ENCODE assay signal across 35 cellular contexts in the genomic region with DNA sequence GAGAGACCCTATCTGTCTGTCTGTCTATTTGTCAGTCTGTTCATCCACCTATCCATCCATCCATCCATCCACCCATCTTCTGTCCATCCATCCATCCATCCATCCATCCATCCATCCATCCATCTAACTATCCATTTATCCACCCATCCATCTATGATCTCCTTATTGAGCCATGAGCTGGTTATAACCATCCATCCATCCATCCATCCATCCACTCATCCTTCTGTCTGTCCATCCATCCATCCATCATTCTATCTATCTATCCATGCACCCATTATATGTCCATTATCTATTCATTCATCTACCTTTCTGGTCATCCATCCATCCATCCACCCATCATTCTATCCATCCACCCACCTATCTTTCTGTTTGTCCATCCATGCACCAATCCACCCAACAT. TPM values are rescaled to one million over a fixed set of nuclear protein-coding genes. Genes with fewer than 3 reads are reported as not detected.
"Had no signal": no experiment of that assay in that cellular context is flagged by ENCODE, and none has a peak within 500 bp of the region (broad histone marks: within the 10 kb centered on the region; RNA-seq: fewer than 3 reads in every experiment).

No MANE protein-coding gene starts in this region.

- H3K36me3 ChIP-seq: cardiac muscle cell, colonic mucosa, esophagus squamous epithelium, gastrocnemius medialis, heart right ventricle, WERI-Rb-1 had no signal

- DNase-seq: activated B cell treated with CpG ODN at 0.5 μM for 24 hours; activated CD4-positive, alpha-beta T cell treated with anti-CD3 and anti-CD28 coated beads for 48 hours; activated CD4-positive, alpha-beta T cell treated with anti-CD3 and anti-CD28 coated beads, Interleukin-2, amount 50 U/mL, for 1 hour; activated CD4-positive, alpha-beta T cell treated with anti-CD3 and anti-CD28 coated beads, Interleukin-2, amount 50 U/mL, for 48 hours; activated CD8-positive, alpha-beta memory T cell treated with anti-CD3 and anti-CD28 coated beads for 24 hours; activated CD8-positive, alpha-beta T cell treated with anti-CD3 and anti-CD28 coated beads for 36 hours; activated effector memory CD4-positive, alpha-beta T cell treated with Interleukin-2 at 50 U/mL for 16 hours; activated gamma-delta T cell treated with Interleukin-2 at 50 U/mL for 16 hours; activated naive CD4-positive, alpha-beta T cell treated with anti-CD3 and anti-CD28 coated beads, Interleukin-2, amount 50 U/mL, for 16 hours; activated naive CD4-positive, alpha-beta T cell treated with Interleukin-2 at 50 U/mL for 16 hours; activated T-cell treated with anti-CD3 and anti-CD28 coated beads, Interleukin-2, amount 50 U/mL, for 4 hours; amniotic stem cell; anterior cingulate cortex; central memory CD4-positive, alpha-beta T cell; cerebellar nuclear complex; colonic mucosa; effector CD8-positive, alpha-beta T cell; endodermal cell; esophagus squamous epithelium; gastrocnemius medialis; heart right ventricle; T-helper 1 cell; T-helper 17 cell; T1000; WERI-Rb-1 had no signal

- H3K4me1 ChIP-seq: colonic mucosa, esophagus squamous epithelium, gastrocnemius medialis had no signal

- H3K4me3 ChIP-seq: cardiac muscle cell, colonic mucosa, esophagus squamous epithelium, gastrocnemius medialis, heart right ventricle, hepatocyte had no signal

- H3K4me3 Mint-ChIP-seq: activated B cell treated with CpG ODN at 0.5 μM for 24 hours; activated CD8-positive, alpha-beta T cell treated with anti-CD3 and anti-CD28 coated beads for 36 hours; activated naive CD8-positive, alpha-beta T cell; activated T-cell treated with anti-CD3 and anti-CD28 coated beads, Interleukin-2, amount 50 U/mL, for 4 hours; activated T-helper 17 cell treated with anti-CD3 and anti-CD28 coated beads, Interleukin-2, amount 50 U/mL, for 72 hours; endodermal cell; T-helper 17 cell; T-helper 2 cell treated with Interferon-gamma antibody and Interleukin-4, amounts not matched to agents 5 μg/mL and 100 μg/mL, for 36 hours had no signal

- H3K36me3 Mint-ChIP-seq: activated naive CD8-positive, alpha-beta T cell had no signal

- H2AFZ ChIP-seq: hepatocyte had no signal

- H3K9me3 ChIP-seq: colonic mucosa, esophagus squamous epithelium, gastrocnemius medialis had no signal

- H3K27me3 ChIP-seq: colonic mucosa, gastrocnemius medialis, hepatocyte had no signal

- FAIRE-seq: astrocyte had no signal

- H3K4me1 Mint-ChIP-seq: activated T-helper 17 cell treated with anti-CD3 and anti-CD28 coated beads, Interleukin-2, amount 50 U/mL, for 72 hours; endodermal cell; T-helper 17 cell had no signal

- H3K27ac ChIP-seq: cardiac muscle cell, colonic mucosa, esophagus squamous epithelium, gastrocnemius medialis, heart right ventricle, hepatocyte, WERI-Rb-1 had no signal

- H3K79me2 ChIP-seq: hepatocyte had no signal

- H3K9me3 Mint-ChIP-seq: activated T-cell treated with anti-CD3 and anti-CD28 coated beads, Interleukin-2, amount 50 U/mL, for 4 hours; activated T-helper 17 cell treated with anti-CD3 and anti-CD28 coated beads, Interleukin-2, amount 50 U/mL, for 72 hours; endodermal cell had no signal

- H3K27ac Mint-ChIP-seq: activated B cell treated with CpG ODN at 0.5 μM for 24 hours; activated CD8-positive, alpha-beta T cell treated with anti-CD3 and anti-CD28 coated beads for 36 hours; activated naive CD8-positive, alpha-beta T cell; activated T-helper 17 cell treated with anti-CD3 and anti-CD28 coated beads, Interleukin-2, amount 50 U/mL, for 72 hours; endodermal cell; T-helper 17 cell; T-helper 2 cell treated with Interferon-gamma antibody and Interleukin-4, amounts not matched to agents 5 μg/mL and 100 μg/mL, for 36 hours had no signal

- H3K4me2 ChIP-seq: hepatocyte had no signal

RNA-seq across cellular contexts. Expression of a gene that starts 44.6 kb away (rescaled TPM):
- total RNA-seq: activated CD8-positive, alpha-beta T cell treated with anti-CD3 and anti-CD28 coated beads for 36 hours; activated T-cell treated with anti-CD3 and anti-CD28 coated beads, Interleukin-2, amount 50 U/mL, for 4 hours; activated T-helper 17 cell treated with anti-CD3 and anti-CD28 coated beads, Interleukin-2, amount 50 U/mL, for 72 hours; astrocyte; dermis microvascular lymphatic vessel endothelial cell; endodermal cell; fibroblast of lung; fibroblast of villous mesenchyme; glomerular endothelial cell had no signal
- polyA plus RNA-seq: cardiac muscle cell, fibroblast of lung had no signal
